ENCODE assay signal across 8 cellular contexts in genomic region chr19:1567116-1567847, GRCh38. TPM values are rescaled to one million over a fixed set of nuclear protein-coding genes. Genes with fewer than 3 reads are reported as not detected.
DNase-seq lines count a peak whose midpoint lies in the region; ATAC-seq and TF ChIP-seq lines count a peak whose summit lies in the region.

No MANE protein-coding gene starts in this region.

- CTCF ChIA-PET in SK-N-SH (lab: Yijun Ruan, JAX) = interaction anchor here (1.1 to 5.0 kb wide), 2 partner anchors 9 to 22 kb away, joined by 3 to 37 read pairs; no protein-coding TSS in a partner anchor

- no peaks in the 10 kb centered on the region for H3K36me3 ChIP-seq in SK-N-SH (replicated peaks in 1 of 2; ENCODE audit: control insufficient read depth in 1 of 2, insufficient read depth in 2 of 2, low read length in 1 of 2)

- no peak overlapping the region for H2AFZ ChIP-seq in SK-N-SH (ENCODE audit: low read depth)

- peak overlapping the region; percentile 99 for H3K9ac ChIP-seq in SK-N-SH

- H3K27ac ChIP-seq in SK-N-SH (ENCODE audit: low read depth in 2 of 2, low read length in 1 of 2) (peak overlapping the region; percentile 86), angular gyrus (ENCODE audit: low read depth, low read length) (peak overlapping the region; percentile 82), substantia nigra (ENCODE audit: low read depth, low read length, poor library complexity, severe bottlenecking) (peak overlapping the region; percentile 84)

- DNase-seq in SK-N-SH (peak; percentile 72), substantia nigra (lab: John Stamatoyannopoulos, UW) (peak in 11 of 49 donors; percentile 40 to 63 (median 45)), GM19238 (ENCODE audit: insufficient read length, low spot score) (no peak), NK-92 (lab: John Stamatoyannopoulos, UW; ENCODE audit: unreplicated experiment) (no peak)
- no peak for DNase-seq in NK-92 treated with Interleukin-12 subunit alpha and Interleukin-12 subunit beta, amount 100 ng/mL, for 24 hours (lab: John Stamatoyannopoulos, UW)

- H3K27me3 ChIP-seq in SK-N-SH (ENCODE audit: insufficient read depth) = no peaks in the 10 kb centered on the region

- H3K79me2 ChIP-seq in SK-N-SH (ENCODE audit: insufficient read depth) = peaks cover 51% of the 10 kb centered on the region

- TF ChIP-seq RAD21 in SK-N-SH (IDR thresholded peaks at IDR 0.05; ENCODE audit: low read length) = no peak

- no peaks in the 10 kb centered on the region for H3K9me3 ChIP-seq in SK-N-SH
- peaks cover 6% of the 10 kb centered on the region for H3K9me3 ChIP-seq in iPS-18c (ENCODE audit: control insufficient read depth, insufficient read depth, low read length)

- H3K4me3 ChIP-seq in SK-N-SH (ENCODE audit: low read depth in 2 of 2, low read length in 1 of 2) (peak overlapping the region; percentile 66 to 93), iPS-18c (ENCODE audit: insufficient read depth, low read depth, low read length) (peak overlapping the region; percentile 82)

- ATAC-seq in SK-N-SH treated with all-trans-retinoic acid at 6 μM for 48 hours = no peak; the same call in 2 of the 3 replicates

- no peaks in the 10 kb centered on the region for H3K9me2 ChIP-seq in SK-N-SH

- H3F3A ChIP-seq in SK-N-SH (replicated peaks; ENCODE audit: insufficient read depth) = peaks cover 6% of the 10 kb centered on the region

- 0% methylated on average over 11 of the region's 108 CpGs for WGBS in SK-N-SH (ENCODE audit: low lambda C conversion rate)

- no peak for TF ChIP-seq CTCF in SK-N-SH (IDR thresholded peaks at IDR 0.05)

- H3K4me1 ChIP-seq in SK-N-SH (ENCODE audit: control insufficient read depth in 1 of 2, insufficient read depth in 2 of 2, low read depth in 1 of 2, low read length in 1 of 2) = peaks cover 0 to 12% of the 10 kb centered on the region in 2 experiments; a peak in 2 of 4 replicates

- peaks cover 41% of the 10 kb centered on the region for H4K20me1 ChIP-seq in SK-N-SH (ENCODE audit: insufficient read depth)

- POLR2A ChIA-PET in SK-N-SH (lab: Yijun Ruan, JAX) = interaction anchor here (0.9 to 1.7 kb wide), 5 partner anchors 23 to 162 kb away, joined by 3 to 7 read pairs (median 4); no protein-coding TSS in a partner anchor

- no peak for TF ChIP-seq EP300 in SK-N-SH (IDR thresholded peaks at IDR 0.05; ENCODE audit: borderline replicate concordance in 1 of 2, low read depth in 1 of 2, low read length in 1 of 2)

- H3K4me2 ChIP-seq in SK-N-SH = peak overlapping the region; percentile 95

TF ChIP-seq in SK-N-SH, 30 proteins besides CTCF, POLR2A, EP300 and RAD21 (continues in another document):
- TF ChIP-seq IRF3 (IDR thresholded peaks at IDR 0.05; ENCODE audit: low read depth, low read length) (no peak), ZBTB33 (IDR thresholded peaks at IDR 0.05; ENCODE audit: borderline replicate concordance, low read depth) (no peak), SMC3 (IDR thresholded peaks at IDR 0.05; ENCODE audit: low read depth, low read length) (no peak), FOXM1 (IDR thresholded peaks at IDR 0.05; ENCODE audit: low read depth) (no peak), FOSL2 (IDR thresholded peaks at IDR 0.05; ENCODE audit: borderline replicate concordance, low read depth) (no peak), SIN3A (IDR thresholded peaks at IDR 0.05; ENCODE audit: borderline replicate concordance, low read depth, low read length) (no peak), JUND (IDR thresholded peaks at IDR 0.05) (no peak), YY1 (IDR thresholded peaks at IDR 0.05; ENCODE audit: low read depth) (no peak)

TF ChIP-seq in SK-N-SH treated with all-trans-retinoic acid at 6 μM for 48 hours, 23 proteins besides CTCF, POLR2A, EP300 and RAD21:
- TF ChIP-seq SNAI2 (CRISPR knock-in tag; IDR thresholded peaks at IDR 0.05) (no peak), CSDC2 (CRISPR knock-in tag; IDR thresholded peaks at IDR 0.05) (no peak), ZNF565 (CRISPR knock-in tag; conservative IDR thresholded peaks at IDR 0.05; ENCODE audit: low read depth) (no peak), ESRRG (CRISPR knock-in tag; IDR thresholded peaks at IDR 0.05) (no peak), TOX (CRISPR knock-in tag; IDR thresholded peaks at IDR 0.05; ENCODE audit: borderline replicate concordance) (no peak), CREB5 (CRISPR knock-in tag; IDR thresholded peaks at IDR 0.05; ENCODE audit: low read depth) (no peak), ZFP30 (CRISPR knock-in tag; IDR thresholded peaks at IDR 0.05) (no peak), POU6F1 (CRISPR knock-in tag; IDR thresholded peaks at IDR 0.05; ENCODE audit: borderline replicate concordance, low read depth) (no peak), ZFP3 (CRISPR knock-in tag; IDR thresholded peaks at IDR 0.05) (no peak), BACH2 (CRISPR knock-in tag; IDR thresholded peaks at IDR 0.05; ENCODE audit: borderline replicate concordance) (no peak), PPARA (CRISPR knock-in tag; IDR thresholded peaks at IDR 0.05; ENCODE audit: borderline replicate concordance) (no peak)

RNA-seq across cellular contexts. Expression of gene MEX3D, which starts 0.8 kb away (rescaled TPM):
- polyA plus RNA-seq in SK-N-SH (2012; rRNA removed) = 11.5 and 14.9 TPM in 2 replicates
- 6.4 and 11.6 TPM in 2 replicates for polyA plus RNA-seq in SK-N-SH (2012; cell fraction: cytosol; rRNA removed)
- 10.4 and 15.7 TPM in 2 replicates for polyA plus RNA-seq in SK-N-SH (2012; cell fraction: nucleus; rRNA removed)

RNA-seq across cellular contexts. Expression of gene MBD3, which starts 25.4 kb away (rescaled TPM):
- polyA plus RNA-seq in SK-N-SH (2012; rRNA removed) = 74.1 and 96.5 TPM in 2 replicates
- polyA plus RNA-seq in SK-N-SH (2012; cell fraction: cytosol; rRNA removed) = 44.9 and 52.3 TPM in 2 replicates
- 183 and 250 TPM in 2 replicates for polyA plus RNA-seq in SK-N-SH (2012; cell fraction: nucleus; rRNA removed)

RNA-seq across cellular contexts. Expression of gene UQCR11, which starts 38.0 kb away (rescaled TPM):
- 247 and 372 TPM in 2 replicates for polyA plus RNA-seq in SK-N-SH (2012; rRNA removed)
- polyA plus RNA-seq in SK-N-SH (2012; cell fraction: cytosol; rRNA removed) = 232 and 233 TPM in 2 replicates
- polyA plus RNA-seq in SK-N-SH (2012; cell fraction: nucleus; rRNA removed) = 81.2 and 187 TPM in 2 replicates

RNA-seq across cellular contexts. Expression of gene PLK5, which starts 43.4 kb away (rescaled TPM):
- polyA plus RNA-seq in SK-N-SH (2012; rRNA removed) = 0.03 TPM in 1 of 2 replicates, not detected in the other
- polyA plus RNA-seq in SK-N-SH (2012; cell fraction: cytosol; rRNA removed) = not detected in 2 replicates
- 0.35 and 0.39 TPM in 2 replicates for polyA plus RNA-seq in SK-N-SH (2012; cell fraction: nucleus; rRNA removed)

RNA-seq across cellular contexts. Expression of gene ADAMTSL5, which starts 54.5 kb away (rescaled TPM):
- 5.7 and 6.3 TPM in 2 replicates for polyA plus RNA-seq in SK-N-SH (2012; rRNA removed)
- polyA plus RNA-seq in SK-N-SH (2012; cell fraction: cytosol; rRNA removed) = 2.8 and 3.8 TPM in 2 replicates
- 26.7 and 27.1 TPM in 2 replicates for polyA plus RNA-seq in SK-N-SH (2012; cell fraction: nucleus; rRNA removed)
